ENCODE assay signal across 2 cellular contexts in genomic region chr17:59073972-59074371, GRCh38.
TF ChIP-seq lines count a peak whose summit lies in the region.

No MANE protein-coding gene starts in this region.

TF ChIP-seq in HepG2, 621 proteins besides CTCF, POLR2A, EP300 and RAD21:
- TF ChIP-seq ATF7 (IDR thresholded peaks at IDR 0.05) (peak; percentile 50; the same call in 1 of the 2 replicates), ATF7 (CRISPR knock-in tag; IDR thresholded peaks at IDR 0.05) (no peak), ZC3H13 (CRISPR knock-in tag; IDR thresholded peaks at IDR 0.05) (no peak)

TF ChIP-seq in GM12878, 131 proteins besides CTCF, POLR2A, EP300 and RAD21:
- no peak for TF ChIP-seq ZNF592 (IDR thresholded peaks at IDR 0.05)
- TF ChIP-seq NFIC (IDR thresholded peaks at IDR 0.05; ENCODE audit: low read depth, low read length) = no peak
- TF ChIP-seq NR2F1 (conservative IDR thresholded peaks at IDR 0.05) = no peak
- TF ChIP-seq NFXL1 (IDR thresholded peaks at IDR 0.05; ENCODE audit: borderline replicate concordance) = 0 out of 2 replicates have a peak, but pooled peaks have one; percentile 49
- no peak for TF ChIP-seq CBFB (IDR thresholded peaks at IDR 0.05; ENCODE audit: low read depth)
- TF ChIP-seq ESRRA (IDR thresholded peaks at IDR 0.05; ENCODE audit: low read length) = no peak
- TF ChIP-seq BCL3 (IDR thresholded peaks at IDR 0.05; ENCODE audit: borderline replicate concordance, insufficient read depth, low read depth, low read length, poor library complexity, severe bottlenecking) = no peak
- no peak for TF ChIP-seq MYB (IDR thresholded peaks at IDR 0.05; ENCODE audit: borderline replicate concordance, low read depth, low read length)
- TF ChIP-seq RB1 (IDR thresholded peaks at IDR 0.05; ENCODE audit: borderline replicate concordance) = no peak
